27 cellular contexts compared by ENCODE assay signal in genomic region chrX:111264397-111264796, GRCh38. TPM values are rescaled to one million over a fixed set of nuclear protein-coding genes. Genes with fewer than 3 reads are reported as not detected.
"Had no signal": no experiment of that assay in that cellular context is flagged by ENCODE, and none has a peak within 500 bp of the region (broad histone marks: within the 10 kb centered on the region; RNA-seq: fewer than 3 reads in every experiment).

No MANE protein-coding gene starts in this region.

- H3K4me3 Mint-ChIP-seq: activated naive CD4-positive, alpha-beta T cell treated with anti-CD3 and anti-CD28 coated beads, Interleukin-2, amount 10 ng/mL, durations not matched to agents 7 days and 5 days; activated naive CD8-positive, alpha-beta T cell treated with anti-CD3 and anti-CD28 coated beads, Interleukin-2, amount 10 ng/mL, durations not matched to agents 7 days and 5 days; nephron progenitor cell had no signal

- H3K27me3 Mint-ChIP-seq: activated naive CD4-positive, alpha-beta T cell treated with anti-CD3 and anti-CD28 coated beads, Interleukin-2, amount 10 ng/mL, durations not matched to agents 7 days and 5 days had no signal

- ATAC-seq: activated CD4-positive, CD25-positive, alpha-beta regulatory T cell treated with anti-CD3 and anti-CD28 coated beads, Interleukin-2, amount 50 U/mL, for 24 hours; gastroesophageal sphincter; left cardiac atrium; left ventricle myocardium superior; right lobe of liver had no signal

- H3K9me3 Mint-ChIP-seq: activated naive CD4-positive, alpha-beta T cell treated with anti-CD3 and anti-CD28 coated beads, Interleukin-2, amount 10 ng/mL, durations not matched to agents 7 days and 5 days; activated naive CD8-positive, alpha-beta T cell treated with anti-CD3 and anti-CD28 coated beads, Interleukin-2, amount 10 ng/mL, durations not matched to agents 7 days and 5 days; nephron progenitor cell had no signal

- DNase-seq: activated CD4-positive, alpha-beta T cell treated with anti-CD3 and anti-CD28 coated beads for 48 hours; activated CD4-positive, alpha-beta T cell treated with anti-CD3 and anti-CD28 coated beads, Interleukin-2, amount 50 U/mL, for 48 hours; activated CD8-positive, alpha-beta memory T cell treated with anti-CD3 and anti-CD28 coated beads for 24 hours; activated gamma-delta T cell; activated naive CD4-positive, alpha-beta T cell treated with anti-CD3 and anti-CD28 coated beads, Interleukin-2, amount 10 ng/mL, durations not matched to agents 7 days and 5 days; activated naive CD8-positive, alpha-beta T cell treated with anti-CD3 and anti-CD28 coated beads, Interleukin-2, amount 10 ng/mL, durations not matched to agents 7 days and 5 days; brain microvascular endothelial cell; dorsolateral prefrontal cortex; effector memory CD4-positive, alpha-beta T cell; hippocampal formation; left cardiac atrium; left ventricle myocardium superior; nephron progenitor cell; occipital lobe; posterior cingulate gyrus; right lobe of liver; stimulated activated CD4-positive, alpha-beta T cell treated with anti-CD3 and anti-CD28 coated beads, Interleukin-2, amount 100 ng/mL, for 48 hours; stimulated activated naive CD4-positive, alpha-beta T cell treated with Interleukin-2 at 50 U/mL for 16 hours; T1000; testis; transverse colon; uterus; WERI-Rb-1 had no signal

- H3K4me1 Mint-ChIP-seq: activated naive CD4-positive, alpha-beta T cell treated with anti-CD3 and anti-CD28 coated beads, Interleukin-2, amount 10 ng/mL, durations not matched to agents 7 days and 5 days; activated naive CD8-positive, alpha-beta T cell treated with anti-CD3 and anti-CD28 coated beads, Interleukin-2, amount 10 ng/mL, durations not matched to agents 7 days and 5 days; nephron progenitor cell had no signal

- H3K36me3 Mint-ChIP-seq: activated naive CD4-positive, alpha-beta T cell treated with anti-CD3 and anti-CD28 coated beads, Interleukin-2, amount 10 ng/mL, durations not matched to agents 7 days and 5 days; activated naive CD8-positive, alpha-beta T cell treated with anti-CD3 and anti-CD28 coated beads, Interleukin-2, amount 10 ng/mL, durations not matched to agents 7 days and 5 days had no signal

- H3K27ac Mint-ChIP-seq: activated naive CD4-positive, alpha-beta T cell treated with anti-CD3 and anti-CD28 coated beads, Interleukin-2, amount 10 ng/mL, durations not matched to agents 7 days and 5 days; activated naive CD8-positive, alpha-beta T cell treated with anti-CD3 and anti-CD28 coated beads, Interleukin-2, amount 10 ng/mL, durations not matched to agents 7 days and 5 days; nephron progenitor cell had no signal

RNA-seq across cellular contexts. Expression of gene CAPN6, which starts 5.9 kb away (rescaled TPM):
- total RNA-seq: activated naive CD8-positive, alpha-beta T cell treated with anti-CD3 and anti-CD28 coated beads, Interleukin-2, amount 10 ng/mL, durations not matched to agents 7 days and 5 days; fibroblast of lung; left ventricle myocardium superior; lung microvascular endothelial cell had no signal
